ENCODE assay signal across 21 cellular contexts in the genomic region with DNA sequence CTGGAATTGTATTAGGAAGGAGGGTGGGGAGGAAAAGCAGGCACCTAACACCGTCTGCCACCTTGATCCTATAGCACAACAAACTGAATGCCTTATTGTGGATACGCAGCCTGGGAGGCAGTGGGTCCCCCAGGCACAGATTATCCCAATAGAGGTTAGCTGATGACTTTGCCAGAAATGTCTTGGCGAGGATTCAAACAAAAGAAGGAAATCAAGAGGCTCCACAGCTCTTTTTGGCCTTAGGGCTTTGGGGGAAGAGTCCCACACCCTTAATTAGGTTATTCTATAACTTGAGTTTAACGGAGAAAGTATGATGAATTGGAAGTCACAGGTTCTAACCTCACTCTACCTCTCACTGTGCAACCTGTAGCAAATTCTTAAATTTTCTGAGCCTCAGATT.
"Had no signal": no experiment of that assay in that cellular context is flagged by ENCODE, and none has a peak within 500 bp of the region (broad histone marks: within the 10 kb centered on the region; RNA-seq: fewer than 3 reads in every experiment).

No MANE protein-coding gene starts in this region.

- FAIRE-seq: TTC549 had no signal

- H3K4me1 Mint-ChIP-seq: activated naive CD4-positive, alpha-beta T cell treated with anti-CD3 and anti-CD28 coated beads, Interleukin-2, amount 50 U/mL, for 24 hours; T-cell had no signal

- H3K4me3 Mint-ChIP-seq: activated naive CD4-positive, alpha-beta T cell treated with anti-CD3 and anti-CD28 coated beads, Interleukin-2, amount 50 U/mL, for 24 hours; activated T-cell treated with anti-CD3 and anti-CD28 coated beads, Interleukin-2, amount 50 U/mL, for 72 hours; naive thymus-derived CD4-positive, alpha-beta T cell; T-cell had no signal

- H3K27me3 ChIP-seq: body of pancreas, gastroesophageal sphincter, upper lobe of left lung had no signal

- H3K4me3 ChIP-seq: body of pancreas, gastroesophageal sphincter, upper lobe of left lung had no signal

- H3K27ac Mint-ChIP-seq: activated naive CD4-positive, alpha-beta T cell treated with anti-CD3 and anti-CD28 coated beads, Interleukin-2, amount 50 U/mL, for 24 hours; activated T-cell treated with anti-CD3 and anti-CD28 coated beads, Interleukin-2, amount 50 U/mL, for 72 hours; naive thymus-derived CD4-positive, alpha-beta T cell; progenitor cell of endocrine pancreas; T-cell had no signal

- ATAC-seq: activated T-cell treated with anti-CD3 and anti-CD28 coated beads, Interleukin-2, amount 50 U/mL, for 72 hours; body of pancreas; gastroesophageal sphincter; left colon; naive thymus-derived CD4-positive, alpha-beta T cell; T-cell had no signal

- DNase-seq: activated CD4-positive, alpha-beta T cell treated with anti-CD3 and anti-CD28 coated beads for 1 hour; activated CD4-positive, alpha-beta T cell treated with anti-CD3 and anti-CD28 coated beads, Interleukin-2, amount 50 U/mL, for 4 hours; activated CD8-positive, alpha-beta memory T cell treated with anti-CD3 and anti-CD28 coated beads for 24 hours; activated gamma-delta T cell treated with Interleukin-2 at 50 U/mL for 16 hours; activated T-cell treated with anti-CD3 and anti-CD28 coated beads, Interleukin-2, amount 50 U/mL, for 72 hours; anterior cingulate cortex; body of pancreas; head of caudate nucleus; hypothalamus; left colon; naive thymus-derived CD4-positive, alpha-beta T cell; stimulated activated CD4-positive, alpha-beta T cell treated with anti-CD3 and anti-CD28 coated beads, Interleukin-4, amount 100 ng/mL, for 24 hours; stimulated activated naive CD4-positive, alpha-beta T cell treated with Interleukin-2 at 50 U/mL for 16 hours; T-cell; upper lobe of left lung had no signal

- H3K27me3 Mint-ChIP-seq: activated naive CD4-positive, alpha-beta T cell treated with anti-CD3 and anti-CD28 coated beads, Interleukin-2, amount 50 U/mL, for 24 hours had no signal

- H3K36me3 ChIP-seq: gastroesophageal sphincter, upper lobe of left lung, WERI-Rb-1 had no signal

- H3K9me3 ChIP-seq: body of pancreas, gastroesophageal sphincter, upper lobe of left lung had no signal

- H3K27ac ChIP-seq: body of pancreas, epithelial cell of prostate, gastroesophageal sphincter, upper lobe of left lung, WERI-Rb-1 had no signal

- H3K9me3 Mint-ChIP-seq: activated naive CD4-positive, alpha-beta T cell treated with anti-CD3 and anti-CD28 coated beads, Interleukin-2, amount 50 U/mL, for 24 hours; activated T-cell treated with anti-CD3 and anti-CD28 coated beads, Interleukin-2, amount 50 U/mL, for 72 hours; naive thymus-derived CD4-positive, alpha-beta T cell; T-cell had no signal

- H3K4me1 ChIP-seq: body of pancreas, upper lobe of left lung had no signal

- H3K36me3 Mint-ChIP-seq: activated naive CD4-positive, alpha-beta T cell treated with anti-CD3 and anti-CD28 coated beads, Interleukin-2, amount 50 U/mL, for 24 hours; naive thymus-derived CD4-positive, alpha-beta T cell; T-cell had no signal
